ENCODE assay signal across 8 cellular contexts in genomic region chr1:155940993-155941844, GRCh38. TPM values are rescaled to one million over a fixed set of nuclear protein-coding genes. Genes with fewer than 3 reads are reported as not detected.
DNase-seq lines count a peak whose midpoint lies in the region; ATAC-seq and TF ChIP-seq lines count a peak whose summit lies in the region.

Gene RXFP4 (plus strand): TSS chr1:155941638. CDS start chr1:155941710, 72 bp downstream.

- no peak within 1 kb of the TSS for H2AFZ ChIP-seq in HCT116 (ENCODE audit: low read depth, low read length, poor library complexity, severe bottlenecking)

- H3K27ac Mint-ChIP-seq in activated CD8-positive, alpha-beta T cell treated with anti-CD3 and anti-CD28 coated beads for 36 hours, result peak within 1 kb of the TSS; percentile 87

- H3K27me3 Mint-ChIP-seq in activated CD8-positive, alpha-beta T cell treated with anti-CD3 and anti-CD28 coated beads for 36 hours, result no peaks in the 10 kb centered on the region

- H3K9ac ChIP-seq in BLaER1 treated with 17β-estradiol and CSF1 and Interleukin-3, amounts not matched to agents 10 nM and 100 nM, result peak within 1 kb of the TSS; percentile 45 to 69 (median 56)
- peak within 1 kb of the TSS; percentile 54 for H3K9ac ChIP-seq in HCT116 (ENCODE audit: low read length)

- RAD21 ChIA-PET in HCT116 (lab: Charles Lee; ENCODE audit: low non-redundant PET in 1 of 2, low total read pairs in 2 of 2, uncharacterized antibody in 2 of 2, unreplicated experiment in 2 of 2), result interaction anchor here (0.5 to 1.5 kb wide), 5 partner anchors 43 to 811 kb away, joined by 3 to 6 read pairs (median 3); partner anchors contain the start of gene RAB25 (in 1 of the 2)

- intact Hi-C loops in HCT116 (cut with micrococcal nuclease), result loop anchor here (1.0 to 5.0 kb wide), 2 partner anchors 111 to 125 kb away; partner anchors contain the start of genes LAMTOR2 and UBQLN4
- intact Hi-C loops in activated CD8-positive, alpha-beta T cell treated with anti-CD3 and anti-CD28 coated beads for 36 hours (cut with micrococcal nuclease), result no loop called here
- intact Hi-C loops in uterus (cut with DNase I; ENCODE audit: low total_unique reads), result no loop called here

- no peaks in the 10 kb centered on the region for H3K27me3 ChIP-seq in BLaER1 treated with 17β-estradiol and CSF1 and Interleukin-3, amounts not matched to agents 10 nM and 100 nM
- H3K27me3 ChIP-seq in HCT116 (ENCODE audit: insufficient read depth, low read length) (no peaks in the 10 kb centered on the region), uterus (no peaks in the 10 kb centered on the region)

- H3K4me1 ChIP-seq in BLaER1 treated with 17β-estradiol and CSF1 and Interleukin-3, amounts not matched to agents 10 nM and 100 nM, result peaks cover 77 to 86% (median 81%) of the 10 kb centered on the region in 10 experiments
- H3K4me1 ChIP-seq in HCT116 (ENCODE audit: control insufficient read depth in 1 of 2, insufficient read depth in 2 of 2, low read length in 2 of 2) (peaks cover 53 to 72% of the 10 kb centered on the region in 2 experiments), uterus (no peaks in the 10 kb centered on the region)

- no peaks in the 10 kb centered on the region for H3K79me2 ChIP-seq in HCT116 (ENCODE audit: insufficient read depth, low read length)

- H3K36me3 ChIP-seq in BLaER1 treated with 17β-estradiol and CSF1 and Interleukin-3, amounts not matched to agents 10 nM and 100 nM, result peaks cover 0 to 24% (median 9%) of the 10 kb centered on the region in 11 experiments; a peak in 9 of 22 replicates
- H3K36me3 ChIP-seq in HCT116 (ENCODE audit: control insufficient read depth in 1 of 2, insufficient read depth in 2 of 2, low read length in 2 of 2), result peaks cover 0 to under 1% of the 10 kb centered on the region in 2 experiments; a peak in 1 of 4 replicates
- H3K36me3 ChIP-seq in uterus, result no peaks in the 10 kb centered on the region

- H3K27ac ChIP-seq in BLaER1 treated with 17β-estradiol and CSF1 and Interleukin-3, amounts not matched to agents 10 nM and 100 nM, result peak within 1 kb of the TSS; percentile 43 to 69 (median 57); a peak in 21 of 22 replicates
- H3K27ac ChIP-seq in HCT116 (ENCODE audit: low read depth, low read length), result peak within 1 kb of the TSS; percentile 96
- peak within 1 kb of the TSS; percentile 38 to 82 for H3K27ac ChIP-seq in uterus

- H3K9me3 Mint-ChIP-seq in activated CD8-positive, alpha-beta T cell treated with anti-CD3 and anti-CD28 coated beads for 36 hours, result no peaks in the 10 kb centered on the region

- H4K20me1 ChIP-seq in BLaER1 treated with 17β-estradiol and CSF1 and Interleukin-3, amounts not matched to agents 10 nM and 100 nM, result peaks cover 0 to 27% (median 13%) of the 10 kb centered on the region in 11 experiments; a peak in 13 of 22 replicates
- H4K20me1 ChIP-seq in HCT116 (ENCODE audit: insufficient read depth), result no peaks in the 10 kb centered on the region

- no peak within 1 kb of the TSS for H3K4me3 Mint-ChIP-seq in activated CD8-positive, alpha-beta T cell treated with anti-CD3 and anti-CD28 coated beads for 36 hours

- no peak for TF ChIP-seq CTCF in HCT116 (IDR thresholded peaks at IDR 0.05 in 2 of 3, conservative IDR thresholded peaks at IDR 0.05 in 1 of 3; ENCODE audit: borderline replicate concordance in 1 of 3, insufficient read depth in 1 of 3, low read depth in 2 of 3, low read length in 2 of 3)
- no peak for TF ChIP-seq CTCF in activated CD8-positive, alpha-beta T cell treated with anti-CD3 and anti-CD28 coated beads for 36 hours (IDR thresholded peaks at IDR 0.05)
- TF ChIP-seq CTCF in uterus (IDR thresholded peaks at IDR 0.05), result no peak

- no peak for TF ChIP-seq RAD21 in HCT116 (IDR thresholded peaks at IDR 0.05; ENCODE audit: low read depth)

- peak within 1 kb of the TSS; percentile 75 to 95 (median 86) for H3K4me2 ChIP-seq in BLaER1 treated with 17β-estradiol and CSF1 and Interleukin-3, amounts not matched to agents 10 nM and 100 nM
- H3K4me2 ChIP-seq in HCT116 (ENCODE audit: low read length), result peak within 1 kb of the TSS; percentile 74

- BruUV-seq in HCT116 (replicated peaks; lab: Mats Ljungman, UMichigan), result TSS peak; percentile 49

- no peak for DNase-seq in HCT116 (ENCODE audit: low read depth, low spot score)
- DNase-seq in activated CD8-positive, alpha-beta T cell treated with anti-CD3 and anti-CD28 coated beads for 36 hours, result peak; percentile 32
- DNase-seq in left kidney (ENCODE audit: low read depth, low spot score), result peak; percentile 47
- no peak for DNase-seq in uterus
- no peak for DNase-seq in activated CD8-positive, alpha-beta memory T cell treated with anti-CD3 and anti-CD28 coated beads, Interleukin-2, amount 50 U/mL, for 48 hours
- DNase-seq in dedifferentiated amniotic fluid mesenchymal stem cell (ENCODE audit: extremely low spot score), result no peak
- no peak for DNase-seq in AG08395 (ENCODE audit: low spot score)

- no peaks in the 10 kb centered on the region for H3K9me3 ChIP-seq in BLaER1 treated with 17β-estradiol and CSF1 and Interleukin-3, amounts not matched to agents 10 nM and 100 nM (replicated peaks in 1 of 11)
- H3K9me3 ChIP-seq in HCT116 (ENCODE audit: control insufficient read depth in 1 of 2, insufficient read depth in 1 of 2, low read depth in 1 of 2, low read length in 2 of 2) (no peaks in the 10 kb centered on the region), uterus (no peaks in the 10 kb centered on the region)

- peak; percentile 85 for ATAC-seq in HCT116
- ATAC-seq in activated CD8-positive, alpha-beta T cell treated with anti-CD3 and anti-CD28 coated beads for 36 hours, result peak; percentile 3

- no peaks in the 10 kb centered on the region for H3K9me2 ChIP-seq in HCT116 (ENCODE audit: insufficient read depth)

- H3K4me3 ChIP-seq in BLaER1 treated with 17β-estradiol and CSF1 and Interleukin-3, amounts not matched to agents 10 nM and 100 nM, result peak within 1 kb of the TSS in 8 of 10 experiments; percentile 0 to 48 (median 19); a peak in 9 of 20 replicates
- H3K4me3 ChIP-seq in HCT116 (replicated peaks in 1 of 2; ENCODE audit: low read depth in 1 of 2, low read length in 2 of 2) (peak within 1 kb of the TSS; percentile 24 to 40), uterus (no peak within 1 kb of the TSS)

- peaks cover 9% of the 10 kb centered on the region for H3K36me3 Mint-ChIP-seq in activated CD8-positive, alpha-beta T cell treated with anti-CD3 and anti-CD28 coated beads for 36 hours (ENCODE audit: low read depth)

- H3K4me1 Mint-ChIP-seq in activated CD8-positive, alpha-beta T cell treated with anti-CD3 and anti-CD28 coated beads for 36 hours (ENCODE audit: low read depth), result peaks cover 61% of the 10 kb centered on the region

- CTCF ChIA-PET in HCT116 (lab: Charles Lee), result interaction anchor here (1.1 to 1.6 kb wide), 5 partner anchors 41 to 284 kb away, joined by 3 to 7 read pairs (median 6); no protein-coding TSS in a partner anchor
- CTCF ChIA-PET in activated CD8-positive, alpha-beta T cell treated with anti-CD3 and anti-CD28 coated beads for 36 hours (lab: Charles Lee), result interaction anchor here (1.2 to 7.0 kb wide), 3 partner anchors 38 to 125 kb away, joined by 6 to 121 read pairs (median 113); partner anchors contain the start of gene ARHGEF2

- POLR2A ChIA-PET in HCT116 (lab: Charles Lee), result interaction anchor here (0.7 to 1.4 kb wide), 9 partner anchors 9 to 184 kb away, joined by 3 to 15 read pairs (median 4); partner anchors contain the start of genes ARHGEF2 and RAB25
- POLR2A ChIA-PET in activated CD8-positive, alpha-beta T cell treated with anti-CD3 and anti-CD28 coated beads for 36 hours (lab: Charles Lee), result interaction anchor here (1.0 to 10.2 kb wide), 7 partner anchors 10 to 54 kb away, joined by 3 to 128 read pairs (median 5); partner anchors contain the start of gene ARHGEF2

- peak; percentile 59 for TF ChIP-seq POLR2A in HCT116 (IDR thresholded peaks at IDR 0.05; ENCODE audit: borderline replicate concordance, extremely low read depth, insufficient read depth, insufficient read length)
- TF ChIP-seq POLR2A in uterus (IDR thresholded peaks at IDR 0.05), result no peak

TF ChIP-seq in HCT116, 20 proteins besides CTCF, POLR2A, EP300 and RAD21:
- no peak for TF ChIP-seq MAX (IDR thresholded peaks at IDR 0.05)
- TF ChIP-seq YY1 (IDR thresholded peaks at IDR 0.05; ENCODE audit: extremely low read depth, insufficient replicate concordance, low read depth, low read length), result no peak
- TF ChIP-seq TCF7L2 (IDR thresholded peaks at IDR 0.05; ENCODE audit: borderline replicate concordance, extremely low read depth, insufficient read depth, insufficient read length), result no peak
- TF ChIP-seq CEBPB (IDR thresholded peaks at IDR 0.05; ENCODE audit: low read depth), result no peak
- TF ChIP-seq EGR1 (IDR thresholded peaks at IDR 0.05; ENCODE audit: low read depth), result no peak
- TF ChIP-seq ZNF274 (IDR thresholded peaks at IDR 0.05; ENCODE audit: low read depth, low read length), result no peak
- TF ChIP-seq CBX3 (IDR thresholded peaks at IDR 0.05; ENCODE audit: low read depth), result no peak
- TF ChIP-seq POLR2AphosphoS5 (IDR thresholded peaks at IDR 0.05; ENCODE audit: low read depth, low read length), result peak; percentile 52; the same call in 1 of the 2 replicates
- no peak for TF ChIP-seq ATF3 (IDR thresholded peaks at IDR 0.05)
- TF ChIP-seq SRF (IDR thresholded peaks at IDR 0.05; ENCODE audit: low read depth), result no peak
- TF ChIP-seq ZFX (IDR thresholded peaks at IDR 0.05), result 0 out of 2 replicates have a peak, but pooled peaks have one; percentile 15

RNA-seq across cellular contexts. Expression of gene RXFP4, which starts in this region (rescaled TPM):
- total RNA-seq in HCT116 (2021; ENCODE audit: unreplicated experiment) (0.20 TPM), uterus (not detected)
- 0.27 and 0.31 TPM in 2 replicates for polyA plus RNA-seq in HCT116 (2012)
- total RNA-seq in activated CD8-positive, alpha-beta T cell treated with anti-CD3 and anti-CD28 coated beads for 36 hours, result not detected

Comparison
In these comparisons a context has a peak if more than half of its experiments do, and no peak if none do; other contexts are left out.
1. Peak in ATAC-seq, H3K4me3 ChIP-seq, H3K27ac ChIP-seq, H3K9ac ChIP-seq and H3K4me2 ChIP-seq in HCT116; RNA of the gene not detected or under 1 TPM.
2. Peak in DNase-seq and ATAC-seq in activated CD8-positive, alpha-beta T cell treated with anti-CD3 and anti-CD28 coated beads for 36 hours; RNA of the gene not detected or under 1 TPM.
3. H3K4me3 ChIP-seq: peak in BLaER1 treated with 17β-estradiol and CSF1 and Interleukin-3, amounts not matched to agents 10 nM and 100 nM (8 of 10); none in uterus (0 of 2).
4. Peak in every context shown above with its lines, with median percentiles within 50 percentile points of each other: H3K27ac ChIP-seq.